In the genomic region with DNA sequence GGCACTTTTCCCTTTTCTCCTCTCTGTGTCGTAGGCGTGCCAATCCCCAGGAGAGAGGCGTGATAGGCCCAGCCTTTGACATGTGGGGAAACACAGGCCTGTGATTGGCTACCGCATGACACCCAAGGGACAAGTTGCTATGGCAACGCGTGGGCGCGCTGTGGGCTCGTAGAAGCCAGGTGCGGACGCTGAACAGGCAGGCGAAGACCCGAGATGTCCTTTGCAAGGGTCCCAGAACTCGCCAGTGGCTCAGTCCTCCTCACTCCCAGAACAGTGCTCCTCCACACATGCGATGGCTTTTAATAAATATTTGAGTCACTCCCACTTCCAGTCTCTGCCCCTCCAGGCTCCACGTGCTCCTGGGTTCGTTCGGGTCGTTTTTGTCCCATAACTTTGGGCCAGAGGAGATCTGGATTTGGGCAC, we compare ENCODE assay signal across 1 cellular context.
TF ChIP-seq lines count a peak whose summit lies in the region.

No MANE protein-coding gene starts in this region.

TF ChIP-seq in IMR-90, 13 proteins besides CTCF, POLR2A, EP300 and RAD21:
- TF ChIP-seq, protein P1, sequence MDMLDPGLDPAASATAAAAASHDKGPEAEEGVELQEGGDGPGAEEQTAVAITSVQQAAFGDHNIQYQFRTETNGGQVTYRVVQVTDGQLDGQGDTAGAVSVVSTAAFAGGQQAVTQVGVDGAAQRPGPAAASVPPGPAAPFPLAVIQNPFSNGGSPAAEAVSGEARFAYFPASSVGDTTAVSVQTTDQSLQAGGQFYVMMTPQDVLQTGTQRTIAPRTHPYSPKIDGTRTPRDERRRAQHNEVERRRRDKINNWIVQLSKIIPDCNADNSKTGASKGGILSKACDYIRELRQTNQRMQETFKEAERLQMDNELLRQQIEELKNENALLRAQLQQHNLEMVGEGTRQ (IDR thresholded peaks at IDR 0.05; ENCODE audit: low read depth, low read length) = peak; percentile 93
- TF ChIP-seq MXI1 (IDR thresholded peaks at IDR 0.05; ENCODE audit: borderline replicate concordance, low read depth, low read length) (peak; percentile 46; the same call in 1 of the 2 replicates), RFX5 (IDR thresholded peaks at IDR 0.05; ENCODE audit: low read depth, low read length) (no peak)
